In genomic region chr1:151130837-151131586, GRCh38 we compare ENCODE assay signal across 8 cellular contexts.
DNase-seq lines count a peak whose midpoint lies in the region; ATAC-seq and TF ChIP-seq lines count a peak whose summit lies in the region.

No MANE protein-coding gene starts in this region.

- H3K27me3 ChIP-seq in HUES6 (ENCODE audit: control insufficient read depth, insufficient read depth, low read length), result peaks cover 18% of the 10 kb centered on the region; the same call in 1 of the 2 replicates

- peak overlapping the region; percentile 89 to 96 (median 92) for H3K27ac Mint-ChIP-seq in nephron

- H3K36me3 Mint-ChIP-seq in nephron (ENCODE audit: low read depth), result peaks cover 20% of the 10 kb centered on the region

- H3K4me1 Mint-ChIP-seq in nephron, result peaks cover 35% of the 10 kb centered on the region

- H3K27ac ChIP-seq in HUES6 (ENCODE audit: low read depth, low read length), result no peak overlapping the region

- peak; percentile 27 for TF ChIP-seq POLR2A in GM18505 (IDR thresholded peaks at IDR 0.05; ENCODE audit: borderline replicate concordance, extremely low read depth, insufficient read depth, insufficient read length)

- peak overlapping the region; percentile 52 for H3K4me3 ChIP-seq in HUES6 (ENCODE audit: low read depth, low read length)
- H3K4me3 ChIP-seq in fibroblast of pulmonary artery (replicated peaks; ENCODE audit: low read depth, low read length), result peak overlapping the region; percentile 17

- peaks cover 13% of the 10 kb centered on the region for H3K27me3 Mint-ChIP-seq in nephron (ENCODE audit: low read depth)

- peaks cover 19% of the 10 kb centered on the region for H3K36me3 ChIP-seq in HUES6 (ENCODE audit: control insufficient read depth, insufficient read depth, low read length)

- peak overlapping the region; percentile 5 for H3K9ac ChIP-seq in HUES6 (ENCODE audit: low read length)

- no peaks in the 10 kb centered on the region for H3K9me3 ChIP-seq in HUES6 (ENCODE audit: control insufficient read depth, insufficient read depth, low read depth, low read length)

- TF ChIP-seq CTCF in fibroblast of pulmonary artery (IDR thresholded peaks at IDR 0.05; ENCODE audit: low read length, missing control alignments) (no peak), nephron (IDR thresholded peaks at IDR 0.05; ENCODE audit: unreplicated experiment in 3 of 3) (no peak)

- peak; percentile 53 for DNase-seq in activated T-helper 1 cell treated with Interleukin-2 at 50 U/mL for 16 hours (ENCODE audit: low read depth)
- DNase-seq in fibroblast of pulmonary artery (ENCODE audit: low read depth), result peak; percentile 72
- peak; percentile 70 to 90 for DNase-seq in stimulated activated CD8-positive, alpha-beta memory T cell treated with anti-CD3 and anti-CD28 coated beads, Interleukin-7, amount 100 ng/mL, for 48 hours (ENCODE audit: extremely low read depth in 1 of 2, low read depth in 1 of 2)

- H3K9me3 Mint-ChIP-seq in nephron, result no peaks in the 10 kb centered on the region

- peaks cover 16% of the 10 kb centered on the region; the same call in 1 of the 2 replicates for H3K4me1 ChIP-seq in HUES6 (ENCODE audit: control insufficient read depth, insufficient read depth, low read length)

- peak overlapping the region; percentile 79 to 88 (median 86) for H3K4me3 Mint-ChIP-seq in nephron

- ATAC-seq in GM18505 (IDR thresholded peaks at IDR 0.05; ENCODE audit: unreplicated experiment) (peak; percentile 74), GM21786 (IDR thresholded peaks at IDR 0.05; ENCODE audit: unreplicated experiment) (no peak), GM21390 (IDR thresholded peaks at IDR 0.05; ENCODE audit: unreplicated experiment) (no peak)
